Comparison of ENCODE assay signal across 8 cellular contexts in the genomic region with DNA sequence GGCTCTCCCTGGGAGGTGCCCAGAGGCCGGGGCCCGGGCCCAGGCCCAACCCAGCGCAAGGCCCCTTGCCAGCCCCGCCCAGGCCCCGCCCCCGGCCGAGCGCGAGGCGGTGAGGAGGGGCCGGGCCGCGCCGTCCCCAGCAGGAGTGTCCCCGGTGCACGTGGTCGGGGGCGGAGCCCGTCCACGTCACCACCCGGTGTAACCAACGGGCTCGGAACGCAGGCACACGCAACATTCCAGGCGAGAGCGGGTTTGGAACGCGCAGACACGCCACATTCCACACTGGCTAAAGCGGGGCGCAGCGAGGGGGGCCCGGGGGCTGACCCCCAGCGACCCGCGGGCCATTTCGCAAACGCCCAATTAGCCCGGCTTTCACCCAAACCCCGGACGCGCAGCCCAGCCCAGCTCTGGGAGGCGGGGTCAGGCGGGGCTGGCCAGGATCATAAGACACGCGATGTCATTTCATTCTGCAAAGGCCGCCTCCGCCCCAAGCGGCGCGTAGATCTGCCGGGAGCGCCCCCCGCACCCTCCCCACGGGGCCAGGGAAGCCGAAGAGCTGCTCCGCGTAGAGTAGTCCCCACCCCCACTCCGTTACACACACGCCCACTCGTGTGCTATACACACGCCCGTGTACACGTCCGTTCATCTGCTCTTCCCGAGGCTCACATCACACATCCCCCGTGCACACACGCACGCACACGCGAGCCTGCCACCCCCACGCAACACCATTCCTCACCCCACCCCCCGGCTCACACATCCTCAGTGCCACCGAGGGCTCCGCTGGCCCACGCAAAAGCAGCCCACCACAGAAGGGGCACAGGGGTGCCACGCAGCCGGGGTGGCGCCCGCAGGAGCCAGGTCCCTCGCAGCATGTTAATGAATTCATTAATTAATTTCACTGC. TPM values are rescaled to one million over a fixed set of nuclear protein-coding genes. Genes with fewer than 3 reads are reported as not detected.
A peak's percentile ranks its signal among the peaks of the same experiment; 100 is the strongest.
DNase-seq lines count a peak whose midpoint lies in the region; ATAC-seq and TF ChIP-seq lines count a peak whose summit lies in the region.

No MANE protein-coding gene starts in this region.

- H3K27ac ChIP-seq in neural progenitor cell (peak overlapping the region; percentile 77), stomach (peak overlapping the region; percentile 98 to 100 (median 99))

- H3K27me3 Mint-ChIP-seq in neural progenitor cell (ENCODE audit: insufficient read depth, low read depth): peaks cover 23% of the 10 kb centered on the region

- H3F3A ChIP-seq in neural progenitor cell (ENCODE audit: low read depth): peaks cover 74% of the 10 kb centered on the region

- H3K36me3 Mint-ChIP-seq in neural progenitor cell: no peaks in the 10 kb centered on the region

- peaks cover 57% of the 10 kb centered on the region for H3K4me1 Mint-ChIP-seq in neural progenitor cell

- peak overlapping the region; percentile 61 for H3K9ac ChIP-seq in neural progenitor cell

- ATAC-seq in GM21786 (IDR thresholded peaks at IDR 0.05; ENCODE audit: unreplicated experiment): peak; percentile 30

- H3K36me3 ChIP-seq in neural progenitor cell (no peaks in the 10 kb centered on the region), stomach (peaks cover 0 to 2% (median 0%) of the 10 kb centered on the region in 4 donors)

- peak; percentile 44 for TF ChIP-seq EP300 in stomach (IDR thresholded peaks at IDR 0.05)

- peak in 2 of 4 donors; percentile 90 for TF ChIP-seq POLR2A in stomach (IDR thresholded peaks at IDR 0.05)

- H2AFZ ChIP-seq in neural progenitor cell (replicated peaks): peak overlapping the region; percentile 23

- intact Hi-C loops in stomach (cut with DNase I; ENCODE audit: low total_unique reads): no loop called here

- no peaks in the 10 kb centered on the region for H3K27me3 ChIP-seq in neural progenitor cell
- no peaks in the 10 kb centered on the region for H3K27me3 ChIP-seq in stomach

- peaks cover 37% of the 10 kb centered on the region for H3K79me2 ChIP-seq in neural progenitor cell (ENCODE audit: low read depth)

- no peaks in the 10 kb centered on the region for H3K9me3 Mint-ChIP-seq in neural progenitor cell

- H4K20me1 ChIP-seq in neural progenitor cell (ENCODE audit: low read depth): peaks cover 48% of the 10 kb centered on the region

- H3K9me3 ChIP-seq in neural progenitor cell (ENCODE audit: low read depth) (no peaks in the 10 kb centered on the region), stomach (no peaks in the 10 kb centered on the region)

- H3K4me3 Mint-ChIP-seq in neural progenitor cell: peak overlapping the region; percentile 98

- peak overlapping the region; percentile 95 for H3K4me2 ChIP-seq in neural progenitor cell

- H3K4me3 ChIP-seq in foreskin fibroblast (ENCODE audit: low read depth in 1 of 2, low read length in 2 of 2): peak overlapping the region; percentile 81 to 87
- peak overlapping the region; percentile 81 for H3K4me3 ChIP-seq in neural progenitor cell
- peak overlapping the region; percentile 73 to 97 (median 88) for H3K4me3 ChIP-seq in stomach

- 0 to 1% (median 0%) methylated on average over 11 to 82 of the region's 82 CpGs for WGBS in stomach, 5 donors

- DNase-seq in EH (ENCODE audit: low read depth) (peak; percentile 97), Kasumi-1 (lab: John Stamatoyannopoulos, UW) (peak; percentile 56 to 78), SHP77 (lab: John Stamatoyannopoulos, UW) (peak; percentile 95 to 97), foreskin fibroblast (peak; percentile 98 to 99), neural progenitor cell (ENCODE audit: low spot score) (peak; percentile 98), stomach (peak; percentile 97)
- peak; percentile 84 for DNase-seq in activated gamma-delta T cell treated with anti-CD3 and anti-CD28 coated beads, Interleukin-2, amount 50 U/mL, for 16 hours (ENCODE audit: low read depth)

- TF ChIP-seq CTCF in foreskin fibroblast (IDR thresholded peaks at IDR 0.05; ENCODE audit: low read depth, low read length) (no peak), neural progenitor cell (IDR thresholded peaks at IDR 0.05) (no peak), stomach (IDR thresholded peaks at IDR 0.05) (no peak)

- peak overlapping the region; percentile 94 for H3K27ac Mint-ChIP-seq in neural progenitor cell

- peaks cover 36% of the 10 kb centered on the region for H3K4me1 ChIP-seq in neural progenitor cell
- peaks cover 68 to 74% (median 72%) of the 10 kb centered on the region in 4 donors for H3K4me1 ChIP-seq in stomach

RNA-seq across cellular contexts. Expression of a gene that starts 1.0 kb away (rescaled TPM):
- total RNA-seq in neural progenitor cell (ENCODE audit: low replicate concordance) (2.2 and 11.1 TPM in 2 replicates), stomach (10 to 100 TPM in 3 of 5 donors, 1 to 10 TPM in 2; 3.5 to 55.8 (median 18.2) TPM)
- 1 to 10 TPM; 5.2 to 7.9 (median 7.3) TPM for polyA plus RNA-seq in stomach

Comparison
In these comparisons a context has a peak if more than half of its experiments do, and no peak if none do; other contexts are left out.
1. Peak in every context shown above with its lines: DNase-seq, ATAC-seq, H3K4me3 ChIP-seq and H3K27ac ChIP-seq.